In genomic region chr5:144308211-144308610, GRCh38 we compare ENCODE assay signal across 17 cellular contexts.
DNase-seq lines count a peak whose midpoint lies in the region; ATAC-seq, FAIRE-seq and TF ChIP-seq lines count a peak whose summit lies in the region.
"Had no signal": no experiment of that assay in that cellular context is flagged by ENCODE, and none has a peak within 500 bp of the region (broad histone marks: within the 10 kb centered on the region; RNA-seq: fewer than 3 reads in every experiment).

No MANE protein-coding gene starts in this region.

- DNase-seq in DMS 273 (lab: John Stamatoyannopoulos, UW; ENCODE audit: unreplicated experiment) = peak; percentile 51
- DNase-seq in DMS 273 treated with DMSO at 0.1 percent for 48 hours (lab: John Stamatoyannopoulos, UW) = no peak
- DNase-seq in NCI-H2227 (lab: John Stamatoyannopoulos, UW; ENCODE audit: unreplicated experiment) = peak; percentile 27
- no peak for DNase-seq in NCI-H2227 treated with DMSO at 0.1 percent for 48 hours (lab: John Stamatoyannopoulos, UW)
- peak; percentile 28 for DNase-seq in NCI-H748 treated with DMSO at 0.1 percent for 48 hours (lab: John Stamatoyannopoulos, UW)
- DNase-seq in pancreas = no peak
- no peak for DNase-seq in kidney
- DNase-seq in CD1c-positive myeloid dendritic cell (ENCODE audit: extremely low spot score) = no peak
- DNase-seq: AML-193; CD4-positive, CD25-positive, alpha-beta regulatory T cell; DMS79; H9; IMR-90 had no signal

- no peaks in the 10 kb centered on the region for H3K9me3 ChIP-seq in pancreas
- no peaks in the 10 kb centered on the region for H3K9me3 ChIP-seq in kidney (ENCODE audit: control insufficient read depth in 1 of 2, low read length in 2 of 2)
- H3K9me3 ChIP-seq: BLaER1 had no signal

- 75 to 84% methylated on average over 5 of the region's 5 CpGs for WGBS in pancreas, 2 donors

- H3K4me1 ChIP-seq in pancreas (peaks cover 8 to 55% (median 32%) of the 10 kb centered on the region in 3 donors), kidney (ENCODE audit: control insufficient read depth in 1 of 2, insufficient read depth in 1 of 2, low read depth in 1 of 2, low read length in 2 of 2) (no peaks in the 10 kb centered on the region)
- H3K4me1 ChIP-seq: BLaER1 had no signal

- H3K9ac ChIP-seq in kidney (ENCODE audit: low read length in 2 of 2) = no peak overlapping the region
- H3K9ac ChIP-seq: BLaER1 had no signal

- TF ChIP-seq CTCF in pancreas (IDR thresholded peaks at IDR 0.05) = no peak
- TF ChIP-seq CTCF in kidney (IDR thresholded peaks at IDR 0.05; ENCODE audit: borderline replicate concordance, extremely low read depth, insufficient read depth) = no peak

- H3K36me3 ChIP-seq in pancreas = no peaks in the 10 kb centered on the region
- H3K36me3 ChIP-seq in kidney (ENCODE audit: control insufficient read depth in 1 of 2, insufficient read depth in 2 of 2, low read length in 2 of 2) = no peaks in the 10 kb centered on the region
- H3K36me3 ChIP-seq: BLaER1 had no signal

- peak; percentile 8 to 30 (median 17) for ATAC-seq in pancreas
- ATAC-seq: GM23338 had no signal

- H3K4me3 ChIP-seq in pancreas (no peak overlapping the region), kidney (ENCODE audit: low read length in 2 of 2) (no peak overlapping the region)
- H3K4me3 ChIP-seq: BLaER1, GM23338 had no signal

- intact Hi-C loops in pancreas (cut with DNase I) (no loop called here), kidney (cut with DNase I) (no loop called here)

- H3K27ac ChIP-seq in pancreas (peak overlapping the region in 2 of 4 donors; percentile 18 to 47), kidney (ENCODE audit: low read depth in 2 of 2, low read length in 2 of 2) (no peak overlapping the region)
- H3K27ac ChIP-seq: 22Rv1, BLaER1 had no signal

- FAIRE-seq in pancreas (lab: Jason Lieb, UNC) (no peak), kidney (lab: Jason Lieb, UNC) (no peak)
- FAIRE-seq: GM12891 had no signal

- no peaks in the 10 kb centered on the region for H3K27me3 ChIP-seq in pancreas
- H3K27me3 ChIP-seq: BLaER1 had no signal

Comparison
In these comparisons a context has a peak if more than half of its experiments do, and no peak if none do; other contexts are left out.
1. DNase-seq: peak in DMS 273 (single experiment), NCI-H2227 (single experiment) and NCI-H748 treated with DMSO at 0.1 percent for 48 hours (single experiment); none in DMS 273 treated with DMSO at 0.1 percent for 48 hours (single experiment), NCI-H2227 treated with DMSO at 0.1 percent for 48 hours (single experiment), pancreas (0 of 6), kidney (single experiment) and CD1c-positive myeloid dendritic cell (single experiment).